8 cellular contexts compared by ENCODE assay signal in the genomic region with DNA sequence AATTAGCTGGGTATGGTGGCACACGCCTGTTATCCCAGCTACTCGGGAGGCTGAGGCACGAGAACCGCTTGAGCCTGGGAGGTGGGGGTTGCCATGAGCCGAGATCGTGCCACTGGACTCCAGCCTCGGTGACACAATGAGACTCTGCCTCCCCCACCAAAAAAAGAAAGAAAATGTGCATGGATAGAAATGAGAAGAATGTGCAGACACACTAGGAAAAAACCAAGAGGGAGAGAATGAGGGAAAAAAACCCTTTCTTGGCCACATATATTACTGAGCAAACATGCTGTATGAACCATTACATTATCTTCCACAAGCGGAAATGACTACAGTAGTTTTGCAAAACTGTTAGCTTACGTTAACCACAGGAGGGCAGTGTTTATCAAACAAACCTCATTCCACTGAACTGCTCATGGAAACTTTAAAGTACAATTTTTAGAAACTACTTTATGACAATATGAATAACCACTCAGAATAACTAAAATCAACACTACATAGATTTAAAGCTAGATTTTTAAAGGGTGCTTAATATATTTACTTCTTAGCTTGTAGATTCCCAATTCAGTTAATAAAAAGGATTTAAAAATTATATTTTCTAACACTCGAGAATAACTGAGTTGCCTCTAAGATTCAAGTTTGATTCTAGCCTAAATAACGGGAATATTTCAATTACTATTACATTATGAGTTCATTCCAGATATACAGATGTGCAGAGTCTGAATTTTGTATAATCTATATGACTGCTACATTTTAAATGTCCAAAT. TPM values are rescaled to one million over a fixed set of nuclear protein-coding genes. Genes with fewer than 3 reads are reported as not detected.
DNase-seq lines count a peak whose midpoint lies in the region; ATAC-seq and TF ChIP-seq lines count a peak whose summit lies in the region.

No MANE protein-coding gene starts in this region.

- ATAC-seq in DND-41 (ENCODE audit: insufficient read depth, low read depth) (peak; percentile 97), GM19452 (IDR thresholded peaks at IDR 0.05; ENCODE audit: unreplicated experiment) (peak; percentile 88), RWPE2 (ENCODE audit: low read depth) (peak; percentile 92), body of pancreas (peak; percentile 91)

- peak overlapping the region; percentile 40 for H3K9ac ChIP-seq in DND-41 (ENCODE audit: low read depth, low read length)

- H3K9me3 ChIP-seq in DND-41 (ENCODE audit: insufficient read depth, low read length, severe bottlenecking) (no peaks in the 10 kb centered on the region), RWPE2 (ENCODE audit: severe bottlenecking) (no peaks in the 10 kb centered on the region), body of pancreas (no peaks in the 10 kb centered on the region)

- peaks cover 6% of the 10 kb centered on the region; the same call in 1 of the 2 replicates for H3K36me3 ChIP-seq in DND-41 (ENCODE audit: insufficient read depth, low read length)
- 0 out of 2 replicates have a peak, but pooled peaks cover 4% of the 10 kb centered on the region for H3K36me3 ChIP-seq in RWPE2 (ENCODE audit: low read depth)
- no peaks in the 10 kb centered on the region for H3K36me3 ChIP-seq in body of pancreas (replicated peaks in 1 of 2; ENCODE audit: insufficient read depth in 1 of 2, low read depth in 2 of 2)

- 29 to 41% methylated on average over 11 of the region's 11 CpGs for WGBS in body of pancreas, 2 donors

- peaks cover 72% of the 10 kb centered on the region for H3K79me2 ChIP-seq in DND-41 (ENCODE audit: insufficient read depth, low read length)

- H3K27ac ChIP-seq in DND-41 (ENCODE audit: low read length) (peak overlapping the region; percentile 68), RWPE2 (ENCODE audit: poor library complexity, severe bottlenecking) (peak overlapping the region; percentile 22), body of pancreas (peak overlapping the region in 1 of 4 donors; percentile 31)

- 0 out of 2 replicates have a peak overlapping the region, but pooled peaks have one; percentile 41 for H2AFZ ChIP-seq in DND-41 (ENCODE audit: low read depth, low read length)

- no peaks in the 10 kb centered on the region for H3K27me3 ChIP-seq in DND-41 (ENCODE audit: insufficient read depth, low read length, poor library complexity)
- H3K27me3 ChIP-seq in RWPE2 (ENCODE audit: insufficient read depth, poor library complexity, severe bottlenecking): no peaks in the 10 kb centered on the region
- no peaks in the 10 kb centered on the region for H3K27me3 ChIP-seq in body of pancreas

- TF ChIP-seq CTCF in DND-41 (IDR thresholded peaks at IDR 0.05; ENCODE audit: borderline replicate concordance, extremely low read depth, low read length, poor library complexity, severe bottlenecking) (peak; percentile 86), RWPE2 (IDR thresholded peaks at IDR 0.05; ENCODE audit: poor library complexity, severe bottlenecking) (peak; percentile 86), body of pancreas (IDR thresholded peaks at IDR 0.05) (peak; percentile 40 to 87 (median 80))

- TF ChIP-seq POLR2A in body of pancreas (IDR thresholded peaks at IDR 0.05): no peak

- DNase-seq in DND-41 (peak; percentile 41), HT1080 (ENCODE audit: low read depth) (peak; percentile 89), RWPE2 (ENCODE audit: low spot score) (no peak), body of pancreas (peak in 1 of 4 donors; percentile 49), inferior parietal cortex (ENCODE audit: extremely low spot score) (peak; percentile 80)
- DNase-seq in stimulated activated CD4-positive, alpha-beta T cell treated with anti-CD3 and anti-CD28 coated beads, Interleukin-15, amount 100 ng/mL, for 24 hours: peak; percentile 44
- no peak for DNase-seq in NK-92 treated with Interleukin-12 subunit alpha and Interleukin-12 subunit beta, amount 100 ng/mL, for 24 hours (lab: John Stamatoyannopoulos, UW)

- H3K4me3 ChIP-seq in DND-41 (ENCODE audit: low read depth in 1 of 2, low read length in 2 of 2) (peak overlapping the region in 1 of 2 experiments; percentile 21; a peak in 1 of 4 replicates), RWPE2 (ENCODE audit: severe bottlenecking) (no peak overlapping the region), body of pancreas (no peak overlapping the region)

- H3K4me1 ChIP-seq in DND-41 (ENCODE audit: insufficient read depth, low read length) (peaks cover 25% of the 10 kb centered on the region), RWPE2 (ENCODE audit: insufficient read depth, poor library complexity, severe bottlenecking) (peaks cover 10% of the 10 kb centered on the region), body of pancreas (peaks cover 16% of the 10 kb centered on the region)

- intact Hi-C loops in body of pancreas (cut with DNase I): no loop called here

- H4K20me1 ChIP-seq in DND-41 (ENCODE audit: insufficient read depth, low read length): peaks cover 36% of the 10 kb centered on the region

- H3K4me2 ChIP-seq in DND-41 (ENCODE audit: insufficient read depth, low read length): peak overlapping the region; percentile 55

RNA-seq across cellular contexts. Expression of a gene that starts 26.4 kb away (rescaled TPM):
- 13.2 and 13.9 TPM in 2 replicates for total RNA-seq in HT1080 (2014; rRNA removed; shearing (Covaris generic))
- polyA plus RNA-seq in HT1080 (2015; cell fraction: cytosol; rRNA removed): 7.9 and 12.4 TPM in 2 replicates
- 23.1 and 23.8 TPM in 2 replicates for polyA plus RNA-seq in HT1080 (2015; cell fraction: nucleus; rRNA removed)
- 1 to 10 TPM; 6.6 to 8.3 TPM for total RNA-seq in body of pancreas

Comparison
In these comparisons a context has a peak if more than half of its experiments do, and no peak if none do; other contexts are left out.
1. DNase-seq: peak in DND-41 (single experiment), HT1080 (single experiment), inferior parietal cortex (single experiment) and stimulated activated CD4-positive, alpha-beta T cell treated with anti-CD3 and anti-CD28 coated beads, Interleukin-15, amount 100 ng/mL, for 24 hours (single experiment); none in RWPE2 (single experiment) and NK-92 treated with Interleukin-12 subunit alpha and Interleukin-12 subunit beta, amount 100 ng/mL, for 24 hours (single experiment).
2. Peak in every context shown above with its lines, with median percentiles within 50 percentile points of each other: ATAC-seq and CTCF ChIP-seq.